1 cellular context compared by ENCODE assay signal in the genomic region with DNA sequence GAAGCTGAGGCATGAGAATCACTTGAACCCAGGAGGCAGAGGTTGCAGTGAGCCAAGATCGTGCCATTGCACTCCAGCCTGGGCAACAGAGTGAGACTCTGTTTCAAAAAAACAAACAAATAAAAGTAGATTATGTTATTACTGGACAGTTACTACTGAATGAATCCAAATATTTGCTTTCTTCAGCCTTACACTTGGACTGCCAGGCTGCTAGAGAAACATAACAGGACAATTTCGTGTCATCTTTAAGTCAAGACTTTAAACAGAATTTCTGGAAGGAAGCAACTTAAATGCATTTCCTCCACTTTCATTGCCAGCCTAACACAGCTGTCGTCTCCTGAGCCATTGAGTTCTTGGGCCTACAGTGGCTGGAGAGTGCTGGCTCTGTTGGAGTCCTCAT.
TF ChIP-seq lines count a peak whose summit lies in the region.

No MANE protein-coding gene starts in this region.

TF ChIP-seq in IMR-90, 13 proteins besides CTCF, POLR2A, EP300 and RAD21:
- TF ChIP-seq RFX5 (IDR thresholded peaks at IDR 0.05; ENCODE audit: low read depth, low read length) (no peak), RCOR1 (IDR thresholded peaks at IDR 0.05; ENCODE audit: insufficient replicate concordance, low read length) (no peak), MAFK (IDR thresholded peaks at IDR 0.05; ENCODE audit: low read depth, low read length) (no peak), CHD1 (IDR thresholded peaks at IDR 0.05; ENCODE audit: low read depth, low read length) (no peak), MAZ (IDR thresholded peaks at IDR 0.05; ENCODE audit: borderline replicate concordance, low read depth, low read length) (no peak), SMC3 (IDR thresholded peaks at IDR 0.05; ENCODE audit: low read depth, low read length) (no peak)
- TF ChIP-seq, protein P1, sequence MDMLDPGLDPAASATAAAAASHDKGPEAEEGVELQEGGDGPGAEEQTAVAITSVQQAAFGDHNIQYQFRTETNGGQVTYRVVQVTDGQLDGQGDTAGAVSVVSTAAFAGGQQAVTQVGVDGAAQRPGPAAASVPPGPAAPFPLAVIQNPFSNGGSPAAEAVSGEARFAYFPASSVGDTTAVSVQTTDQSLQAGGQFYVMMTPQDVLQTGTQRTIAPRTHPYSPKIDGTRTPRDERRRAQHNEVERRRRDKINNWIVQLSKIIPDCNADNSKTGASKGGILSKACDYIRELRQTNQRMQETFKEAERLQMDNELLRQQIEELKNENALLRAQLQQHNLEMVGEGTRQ (IDR thresholded peaks at IDR 0.05; ENCODE audit: low read depth, low read length) = no peak
TF ChIP-seq in IMR-90: peak in this region for 0.
